ENCODE assay signal across 8 cellular contexts in genomic region chr14:75982724-75983358, GRCh38. TPM values are rescaled to one million over a fixed set of nuclear protein-coding genes. Genes with fewer than 3 reads are reported as not detected.
A peak's percentile ranks its signal among the peaks of the same experiment; 100 is the strongest.
DNase-seq lines count a peak whose midpoint lies in the region; ATAC-seq and TF ChIP-seq lines count a peak whose summit lies in the region.

No MANE protein-coding gene starts in this region.

- H3K27me3 Mint-ChIP-seq in activated CD4-positive, alpha-beta T cell treated with anti-CD3 and anti-CD28 coated beads for 36 hours, result no peaks in the 10 kb centered on the region
- peaks cover 2% of the 10 kb centered on the region for H3K27me3 Mint-ChIP-seq in activated CD4-positive, alpha-beta memory T cell treated with anti-CD3 and anti-CD28 coated beads for 36 hours
- H3K27me3 Mint-ChIP-seq in osteocyte (ENCODE audit: unreplicated experiment), result no peaks in the 10 kb centered on the region

- H3K4me3 Mint-ChIP-seq in activated CD4-positive, alpha-beta T cell treated with anti-CD3 and anti-CD28 coated beads for 36 hours, result peak overlapping the region; percentile 67
- H3K4me3 Mint-ChIP-seq in activated CD4-positive, alpha-beta memory T cell treated with anti-CD3 and anti-CD28 coated beads for 36 hours, result peak overlapping the region; percentile 63
- H3K4me3 Mint-ChIP-seq in osteocyte (ENCODE audit: unreplicated experiment), result peak overlapping the region; percentile 73

- H3K4me1 Mint-ChIP-seq in activated CD4-positive, alpha-beta T cell treated with anti-CD3 and anti-CD28 coated beads for 36 hours, result peaks cover 42% of the 10 kb centered on the region
- H3K4me1 Mint-ChIP-seq in activated CD4-positive, alpha-beta memory T cell treated with anti-CD3 and anti-CD28 coated beads for 36 hours (ENCODE audit: low read depth), result peaks cover 47% of the 10 kb centered on the region
- H3K4me1 Mint-ChIP-seq in osteocyte (ENCODE audit: unreplicated experiment), result peaks cover 60% of the 10 kb centered on the region

- peak overlapping the region; percentile 64 for H3K27ac Mint-ChIP-seq in activated CD4-positive, alpha-beta T cell treated with anti-CD3 and anti-CD28 coated beads for 36 hours
- H3K27ac Mint-ChIP-seq in activated CD4-positive, alpha-beta memory T cell treated with anti-CD3 and anti-CD28 coated beads for 36 hours, result no peak overlapping the region
- peak overlapping the region; percentile 81 for H3K27ac Mint-ChIP-seq in osteocyte (ENCODE audit: unreplicated experiment)

- intact Hi-C loops in activated CD4-positive, alpha-beta T cell treated with anti-CD3 and anti-CD28 coated beads for 36 hours (cut with DNase I, micrococcal nuclease), result loop anchor here (1.0 to 10.0 kb wide), 9 partner anchors 77 to 1112 kb away; partner anchors contain the start of genes CIPC (in 1 of the 2), ERG28 (in 1 of the 2), NEK9 (in 1 of the 2) and TMED10 (in 1 of the 2)
- intact Hi-C loops in activated CD4-positive, alpha-beta memory T cell treated with anti-CD3 and anti-CD28 coated beads for 36 hours (cut with micrococcal nuclease), result loop anchor here (1.0 to 2.0 kb wide), 4 partner anchors 77 to 406 kb away; partner anchors contain the start of gene TTLL5

- peak; percentile 37 for TF ChIP-seq CTCF in osteocyte (IDR thresholded peaks at IDR 0.05)

- no peaks in the 10 kb centered on the region for H3K9me3 Mint-ChIP-seq in activated CD4-positive, alpha-beta T cell treated with anti-CD3 and anti-CD28 coated beads for 36 hours (ENCODE audit: low read depth)
- H3K9me3 Mint-ChIP-seq in activated CD4-positive, alpha-beta memory T cell treated with anti-CD3 and anti-CD28 coated beads for 36 hours, result no peaks in the 10 kb centered on the region
- no peaks in the 10 kb centered on the region for H3K9me3 Mint-ChIP-seq in osteocyte (ENCODE audit: unreplicated experiment)

- no peak for DNase-seq in activated CD4-positive, alpha-beta T cell treated with anti-CD3 and anti-CD28 coated beads for 36 hours
- DNase-seq in activated CD4-positive, alpha-beta T cell treated with anti-CD3 and anti-CD28 coated beads for 1 hour, result no peak
- DNase-seq in activated CD4-positive, alpha-beta memory T cell treated with anti-CD3 and anti-CD28 coated beads for 36 hours, result no peak
- DNase-seq in globus pallidus (ENCODE audit: low spot score), result peak; percentile 63
- peak; percentile 90 for DNase-seq in osteocyte (ENCODE audit: extremely low spot score, unreplicated experiment)

- H3K36me3 Mint-ChIP-seq in activated CD4-positive, alpha-beta T cell treated with anti-CD3 and anti-CD28 coated beads for 36 hours (ENCODE audit: low read depth), result no peaks in the 10 kb centered on the region
- no peaks in the 10 kb centered on the region for H3K36me3 Mint-ChIP-seq in activated CD4-positive, alpha-beta memory T cell treated with anti-CD3 and anti-CD28 coated beads for 36 hours
- H3K36me3 Mint-ChIP-seq in osteocyte (ENCODE audit: unreplicated experiment), result peaks cover 2% of the 10 kb centered on the region

- POLR2A ChIA-PET in activated CD4-positive, alpha-beta T cell treated with anti-CD3 and anti-CD28 coated beads for 36 hours (lab: Charles Lee), result interaction anchor here (0.7 to 1.0 kb wide), 3 partner anchors 76 to 813 kb away, joined by 3 to 5 read pairs (median 3); no protein-coding TSS in a partner anchor
- POLR2A ChIA-PET in activated CD4-positive, alpha-beta memory T cell treated with anti-CD3 and anti-CD28 coated beads for 36 hours (lab: Charles Lee), result interaction anchor here (0.8 to 1.4 kb wide), 2 partner anchors 179 to 322 kb away, joined by 3 to 5 read pairs; partner anchors contain the start of genes ERG28 and TTLL5

- ATAC-seq in activated CD4-positive, alpha-beta T cell treated with anti-CD3 and anti-CD28 coated beads for 36 hours, result peak; percentile 22
- ATAC-seq in HG03442 (IDR thresholded peaks at IDR 0.05; ENCODE audit: unreplicated experiment) (peak; percentile 12), GM19467 (IDR thresholded peaks at IDR 0.05; ENCODE audit: unreplicated experiment) (no peak), HG02623 (IDR thresholded peaks at IDR 0.05; ENCODE audit: unreplicated experiment) (no peak)

- CTCF ChIA-PET in activated CD4-positive, alpha-beta T cell treated with anti-CD3 and anti-CD28 coated beads for 36 hours (lab: Charles Lee), result interaction anchor here (0.7 to 8.2 kb wide), 16 partner anchors 9 to 687 kb away, joined by 3 to 91 read pairs (median 4); no protein-coding TSS in a partner anchor
- CTCF ChIA-PET in activated CD4-positive, alpha-beta memory T cell treated with anti-CD3 and anti-CD28 coated beads for 36 hours (lab: Charles Lee), result interaction anchor here (0.5 to 12.0 kb wide), 27 partner anchors 10 to 406 kb away, joined by 3 to 181 read pairs (median 3); partner anchors contain the start of gene FLVCR2

RNA-seq across cellular contexts. Expression of gene TGFB3, which starts 1.0 kb away (rescaled TPM):
- total RNA-seq in activated CD4-positive, alpha-beta T cell treated with anti-CD3 and anti-CD28 coated beads for 36 hours, result 1 to 10 TPM; 4.1 to 4.4 TPM
- total RNA-seq in activated CD4-positive, alpha-beta memory T cell treated with anti-CD3 and anti-CD28 coated beads for 36 hours, result 1 to 10 TPM; 1.9 to 2.2 TPM
- 176 and 190 TPM in 2 replicates for total RNA-seq in osteocyte

RNA-seq across cellular contexts. Expression of gene IFT43, which starts 2.7 kb away (rescaled TPM):
- total RNA-seq in activated CD4-positive, alpha-beta T cell treated with anti-CD3 and anti-CD28 coated beads for 36 hours, result 10 to 100 TPM; 10.1 to 12.1 TPM
- 10 to 100 TPM; 14.1 to 15.0 TPM for total RNA-seq in activated CD4-positive, alpha-beta memory T cell treated with anti-CD3 and anti-CD28 coated beads for 36 hours
- 29.0 and 33.0 TPM in 2 replicates for total RNA-seq in osteocyte

Comparison
In these comparisons a context has a peak if more than half of its experiments do, and no peak if none do; other contexts are left out.
1. ATAC-seq: peak in activated CD4-positive, alpha-beta T cell treated with anti-CD3 and anti-CD28 coated beads for 36 hours (single experiment) and HG03442 (single experiment); none in GM19467 (single experiment) and HG02623 (single experiment).
2. DNase-seq: peak in globus pallidus (single experiment) and osteocyte (single experiment); none in activated CD4-positive, alpha-beta T cell treated with anti-CD3 and anti-CD28 coated beads for 36 hours (single experiment), activated CD4-positive, alpha-beta T cell treated with anti-CD3 and anti-CD28 coated beads for 1 hour (single experiment) and activated CD4-positive, alpha-beta memory T cell treated with anti-CD3 and anti-CD28 coated beads for 36 hours (single experiment).
3. RNA of gene TGFB3, which starts 1.0 kb away (total RNA-seq): 176 to 190 TPM in osteocyte; 4.1 to 4.4 TPM in activated CD4-positive, alpha-beta T cell treated with anti-CD3 and anti-CD28 coated beads for 36 hours and 1.9 to 2.2 TPM in activated CD4-positive, alpha-beta memory T cell treated with anti-CD3 and anti-CD28 coated beads for 36 hours; every median in the first group is over 10 times any median in the second.
4. Peak in every context shown above with its lines, with median percentiles within 50 percentile points of each other: H3K4me3 Mint-ChIP-seq.